Comparison of ENCODE assay signal across 1 cellular context in the genomic region with DNA sequence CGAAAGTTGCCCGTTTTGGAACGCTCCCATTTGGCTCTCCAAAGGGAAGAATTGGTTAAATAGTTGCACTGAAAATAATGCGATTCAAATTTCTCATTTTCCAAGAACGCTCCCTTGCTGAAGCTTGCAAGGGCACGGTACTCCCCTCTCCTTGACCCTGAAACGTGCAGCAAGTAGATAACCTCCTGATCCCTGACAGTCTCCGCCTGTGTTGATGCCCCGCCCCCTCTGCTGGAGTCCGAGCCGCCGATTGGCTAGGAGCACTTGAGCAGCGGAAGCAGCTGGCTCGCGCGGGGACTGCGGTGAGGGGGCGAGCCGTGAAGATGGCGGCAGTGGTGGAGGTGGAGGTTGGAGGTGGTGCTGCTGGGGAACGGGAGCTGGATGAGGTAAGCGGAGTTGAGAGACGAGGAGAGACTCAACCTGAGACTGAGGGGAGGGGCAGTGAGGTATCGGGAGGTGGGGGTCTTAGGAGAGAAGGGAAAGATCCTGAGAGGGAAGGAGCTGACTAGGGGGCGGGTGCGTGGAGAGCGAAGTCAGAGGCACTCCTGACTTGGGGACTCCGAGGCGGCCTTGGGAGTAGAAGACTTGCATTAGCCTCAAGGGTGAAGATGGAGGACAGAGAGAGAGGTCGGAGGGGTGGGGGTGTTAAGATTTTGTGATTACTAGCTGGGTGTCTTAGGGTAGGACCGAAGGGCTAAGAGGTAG.
A peak's percentile ranks its signal among the peaks of the same experiment; 100 is the strongest.
TF ChIP-seq lines count a peak whose summit lies in the region.

A gene (plus strand): TSS at position 308 of the 705 bp plus-strand sequence. CDS start 16 bp downstream, at position 324.

TF ChIP-seq in K562, 482 proteins besides CTCF, POLR2A, EP300 and RAD21 (continued from another document and continues in another):
- no peak for TF ChIP-seq ILK (tag; IDR thresholded peaks at IDR 0.05; ENCODE audit: borderline replicate concordance, low read depth)
- TF ChIP-seq, protein P1, sequence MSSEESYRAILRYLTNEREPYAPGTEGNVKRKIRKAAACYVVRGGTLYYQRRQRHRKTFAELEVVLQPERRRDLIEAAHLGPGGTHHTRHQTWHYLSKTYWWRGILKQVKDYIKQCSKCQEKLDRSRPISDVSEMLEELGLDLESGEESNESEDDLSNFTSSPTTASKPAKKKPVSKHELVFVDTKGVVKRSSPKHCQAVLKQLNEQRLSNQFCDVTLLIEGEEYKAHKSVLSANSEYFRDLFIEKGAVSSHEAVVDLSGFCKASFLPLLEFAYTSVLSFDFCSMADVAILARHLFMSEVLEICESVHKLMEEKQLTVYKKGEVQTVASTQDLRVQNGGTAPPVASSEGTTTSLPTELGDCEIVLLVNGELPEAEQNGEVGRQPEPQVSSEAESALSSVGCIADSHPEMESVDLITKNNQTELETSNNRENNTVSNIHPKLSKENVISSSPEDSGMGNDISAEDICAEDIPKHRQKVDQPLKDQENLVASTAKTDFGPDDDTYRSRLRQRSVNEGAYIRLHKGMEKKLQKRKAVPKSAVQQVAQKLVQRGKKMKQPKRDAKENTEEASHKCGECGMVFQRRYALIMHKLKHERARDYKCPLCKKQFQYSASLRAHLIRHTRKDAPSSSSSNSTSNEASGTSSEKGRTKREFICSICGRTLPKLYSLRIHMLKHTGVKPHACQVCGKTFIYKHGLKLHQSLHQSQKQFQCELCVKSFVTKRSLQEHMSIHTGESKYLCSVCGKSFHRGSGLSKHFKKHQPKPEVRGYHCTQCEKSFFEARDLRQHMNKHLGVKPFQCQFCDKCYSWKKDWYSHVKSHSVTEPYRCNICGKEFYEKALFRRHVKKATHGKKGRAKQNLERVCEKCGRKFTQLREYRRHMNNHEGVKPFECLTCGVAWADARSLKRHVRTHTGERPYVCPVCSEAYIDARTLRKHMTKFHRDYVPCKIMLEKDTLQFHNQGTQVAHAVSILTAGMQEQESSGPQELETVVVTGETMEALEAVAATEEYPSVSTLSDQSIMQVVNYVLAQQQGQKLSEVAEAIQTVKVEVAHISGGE (CRISPR knock-in tag; IDR thresholded peaks at IDR 0.05), result peak in 1 of 3 experiments; percentile 43; a peak in 1 of 6 replicates
- TF ChIP-seq, protein P2, sequence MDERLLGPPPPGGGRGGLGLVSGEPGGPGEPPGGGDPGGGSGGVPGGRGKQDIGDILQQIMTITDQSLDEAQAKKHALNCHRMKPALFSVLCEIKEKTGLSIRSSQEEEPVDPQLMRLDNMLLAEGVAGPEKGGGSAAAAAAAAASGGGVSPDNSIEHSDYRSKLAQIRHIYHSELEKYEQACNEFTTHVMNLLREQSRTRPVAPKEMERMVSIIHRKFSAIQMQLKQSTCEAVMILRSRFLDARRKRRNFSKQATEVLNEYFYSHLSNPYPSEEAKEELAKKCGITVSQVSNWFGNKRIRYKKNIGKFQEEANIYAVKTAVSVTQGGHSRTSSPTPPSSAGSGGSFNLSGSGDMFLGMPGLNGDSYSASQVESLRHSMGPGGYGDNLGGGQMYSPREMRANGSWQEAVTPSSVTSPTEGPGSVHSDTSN (CRISPR knock-in tag; IDR thresholded peaks at IDR 0.05; ENCODE audit: low read depth), result no peak
- TF ChIP-seq, protein P2 (tag; conservative IDR thresholded peaks at IDR 0.05; ENCODE audit: low read depth), result peak; percentile 16; the same call in 1 of the 2 replicates
- TF ChIP-seq ZC3H11A (IDR thresholded peaks at IDR 0.05; ENCODE audit: low read depth, low read length), result 0 out of 2 replicates have a peak, but pooled peaks have one; percentile 73
- peak; percentile 86; the same call in 1 of the 2 replicates for TF ChIP-seq EP400 (IDR thresholded peaks at IDR 0.05)
- no peak for TF ChIP-seq ZNF282 (CRISPR knock-in tag; IDR thresholded peaks at IDR 0.05)
- TF ChIP-seq, protein P3, sequence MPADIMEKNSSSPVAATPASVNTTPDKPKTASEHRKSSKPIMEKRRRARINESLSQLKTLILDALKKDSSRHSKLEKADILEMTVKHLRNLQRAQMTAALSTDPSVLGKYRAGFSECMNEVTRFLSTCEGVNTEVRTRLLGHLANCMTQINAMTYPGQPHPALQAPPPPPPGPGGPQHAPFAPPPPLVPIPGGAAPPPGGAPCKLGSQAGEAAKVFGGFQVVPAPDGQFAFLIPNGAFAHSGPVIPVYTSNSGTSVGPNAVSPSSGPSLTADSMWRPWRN (IDR thresholded peaks at IDR 0.05; ENCODE audit: low read depth), result no peak
- peak; percentile 91 for TF ChIP-seq BHLHE40 (IDR thresholded peaks at IDR 0.05; ENCODE audit: low read length)
- TF ChIP-seq HDAC3 (IDR thresholded peaks at IDR 0.05; ENCODE audit: borderline replicate concordance, partially characterized antibody), result peak; percentile 59
- TF ChIP-seq, protein P4, sequence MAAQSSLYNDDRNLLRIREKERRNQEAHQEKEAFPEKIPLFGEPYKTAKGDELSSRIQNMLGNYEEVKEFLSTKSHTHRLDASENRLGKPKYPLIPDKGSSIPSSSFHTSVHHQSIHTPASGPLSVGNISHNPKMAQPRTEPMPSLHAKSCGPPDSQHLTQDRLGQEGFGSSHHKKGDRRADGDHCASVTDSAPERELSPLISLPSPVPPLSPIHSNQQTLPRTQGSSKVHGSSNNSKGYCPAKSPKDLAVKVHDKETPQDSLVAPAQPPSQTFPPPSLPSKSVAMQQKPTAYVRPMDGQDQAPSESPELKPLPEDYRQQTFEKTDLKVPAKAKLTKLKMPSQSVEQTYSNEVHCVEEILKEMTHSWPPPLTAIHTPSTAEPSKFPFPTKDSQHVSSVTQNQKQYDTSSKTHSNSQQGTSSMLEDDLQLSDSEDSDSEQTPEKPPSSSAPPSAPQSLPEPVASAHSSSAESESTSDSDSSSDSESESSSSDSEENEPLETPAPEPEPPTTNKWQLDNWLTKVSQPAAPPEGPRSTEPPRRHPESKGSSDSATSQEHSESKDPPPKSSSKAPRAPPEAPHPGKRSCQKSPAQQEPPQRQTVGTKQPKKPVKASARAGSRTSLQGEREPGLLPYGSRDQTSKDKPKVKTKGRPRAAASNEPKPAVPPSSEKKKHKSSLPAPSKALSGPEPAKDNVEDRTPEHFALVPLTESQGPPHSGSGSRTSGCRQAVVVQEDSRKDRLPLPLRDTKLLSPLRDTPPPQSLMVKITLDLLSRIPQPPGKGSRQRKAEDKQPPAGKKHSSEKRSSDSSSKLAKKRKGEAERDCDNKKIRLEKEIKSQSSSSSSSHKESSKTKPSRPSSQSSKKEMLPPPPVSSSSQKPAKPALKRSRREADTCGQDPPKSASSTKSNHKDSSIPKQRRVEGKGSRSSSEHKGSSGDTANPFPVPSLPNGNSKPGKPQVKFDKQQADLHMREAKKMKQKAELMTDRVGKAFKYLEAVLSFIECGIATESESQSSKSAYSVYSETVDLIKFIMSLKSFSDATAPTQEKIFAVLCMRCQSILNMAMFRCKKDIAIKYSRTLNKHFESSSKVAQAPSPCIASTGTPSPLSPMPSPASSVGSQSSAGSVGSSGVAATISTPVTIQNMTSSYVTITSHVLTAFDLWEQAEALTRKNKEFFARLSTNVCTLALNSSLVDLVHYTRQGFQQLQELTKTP (IDR thresholded peaks at IDR 0.05; ENCODE audit: low read depth in 1 of 2, partially characterized antibody in 2 of 2), result peak in 1 of 2 experiments; percentile 25
- TF ChIP-seq SMARCE1 (IDR thresholded peaks at IDR 0.05), result 0 out of 2 replicates have a peak, but pooled peaks have one; percentile 10
- TF ChIP-seq, protein P5, sequence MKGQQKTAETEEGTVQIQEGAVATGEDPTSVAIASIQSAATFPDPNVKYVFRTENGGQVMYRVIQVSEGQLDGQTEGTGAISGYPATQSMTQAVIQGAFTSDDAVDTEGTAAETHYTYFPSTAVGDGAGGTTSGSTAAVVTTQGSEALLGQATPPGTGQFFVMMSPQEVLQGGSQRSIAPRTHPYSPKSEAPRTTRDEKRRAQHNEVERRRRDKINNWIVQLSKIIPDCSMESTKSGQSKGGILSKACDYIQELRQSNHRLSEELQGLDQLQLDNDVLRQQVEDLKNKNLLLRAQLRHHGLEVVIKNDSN (CRISPR knock-in tag; IDR thresholded peaks at IDR 0.05), result no peak; the same call in 1 of the 2 replicates
- TF ChIP-seq NBN (IDR thresholded peaks at IDR 0.05; ENCODE audit: low read depth), result no peak; the same call in 1 of the 2 replicates
- TF ChIP-seq, protein P6, sequence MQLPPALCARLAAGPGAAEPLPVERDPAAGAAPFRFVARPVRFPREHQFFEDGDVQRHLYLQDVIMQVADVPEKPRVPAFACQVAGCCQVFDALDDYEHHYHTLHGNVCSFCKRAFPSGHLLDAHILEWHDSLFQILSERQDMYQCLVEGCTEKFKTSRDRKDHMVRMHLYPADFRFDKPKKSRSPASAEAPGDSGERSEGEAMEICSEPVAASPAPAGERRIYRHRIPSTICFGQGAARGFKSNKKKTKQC (CRISPR knock-in tag; IDR thresholded peaks at IDR 0.05), result no peak
- TF ChIP-seq, protein P7, sequence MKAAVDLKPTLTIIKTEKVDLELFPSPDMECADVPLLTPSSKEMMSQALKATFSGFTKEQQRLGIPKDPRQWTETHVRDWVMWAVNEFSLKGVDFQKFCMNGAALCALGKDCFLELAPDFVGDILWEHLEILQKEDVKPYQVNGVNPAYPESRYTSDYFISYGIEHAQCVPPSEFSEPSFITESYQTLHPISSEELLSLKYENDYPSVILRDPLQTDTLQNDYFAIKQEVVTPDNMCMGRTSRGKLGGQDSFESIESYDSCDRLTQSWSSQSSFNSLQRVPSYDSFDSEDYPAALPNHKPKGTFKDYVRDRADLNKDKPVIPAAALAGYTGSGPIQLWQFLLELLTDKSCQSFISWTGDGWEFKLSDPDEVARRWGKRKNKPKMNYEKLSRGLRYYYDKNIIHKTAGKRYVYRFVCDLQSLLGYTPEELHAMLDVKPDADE (conservative IDR thresholded peaks at IDR 0.05; ENCODE audit: control insufficient read depth, low read depth, low read length), result peak; percentile 19; the same call in 1 of the 2 replicates
- TF ChIP-seq PHF20 (IDR thresholded peaks at IDR 0.05; ENCODE audit: partially characterized antibody), result peak; percentile 81
- TF ChIP-seq POLR3A (IDR thresholded peaks at IDR 0.05; ENCODE audit: borderline replicate concordance, extremely low read depth, insufficient read depth, insufficient read length), result no peak
- TF ChIP-seq, protein P8, sequence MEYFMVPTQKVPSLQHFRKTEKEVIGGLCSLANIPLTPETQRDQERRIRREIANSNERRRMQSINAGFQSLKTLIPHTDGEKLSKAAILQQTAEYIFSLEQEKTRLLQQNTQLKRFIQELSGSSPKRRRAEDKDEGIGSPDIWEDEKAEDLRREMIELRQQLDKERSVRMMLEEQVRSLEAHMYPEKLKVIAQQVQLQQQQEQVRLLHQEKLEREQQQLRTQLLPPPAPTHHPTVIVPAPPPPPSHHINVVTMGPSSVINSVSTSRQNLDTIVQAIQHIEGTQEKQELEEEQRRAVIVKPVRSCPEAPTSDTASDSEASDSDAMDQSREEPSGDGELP (CRISPR knock-in tag; IDR thresholded peaks at IDR 0.05; ENCODE audit: borderline replicate concordance), result peak; percentile 100
- TF ChIP-seq, protein P9, sequence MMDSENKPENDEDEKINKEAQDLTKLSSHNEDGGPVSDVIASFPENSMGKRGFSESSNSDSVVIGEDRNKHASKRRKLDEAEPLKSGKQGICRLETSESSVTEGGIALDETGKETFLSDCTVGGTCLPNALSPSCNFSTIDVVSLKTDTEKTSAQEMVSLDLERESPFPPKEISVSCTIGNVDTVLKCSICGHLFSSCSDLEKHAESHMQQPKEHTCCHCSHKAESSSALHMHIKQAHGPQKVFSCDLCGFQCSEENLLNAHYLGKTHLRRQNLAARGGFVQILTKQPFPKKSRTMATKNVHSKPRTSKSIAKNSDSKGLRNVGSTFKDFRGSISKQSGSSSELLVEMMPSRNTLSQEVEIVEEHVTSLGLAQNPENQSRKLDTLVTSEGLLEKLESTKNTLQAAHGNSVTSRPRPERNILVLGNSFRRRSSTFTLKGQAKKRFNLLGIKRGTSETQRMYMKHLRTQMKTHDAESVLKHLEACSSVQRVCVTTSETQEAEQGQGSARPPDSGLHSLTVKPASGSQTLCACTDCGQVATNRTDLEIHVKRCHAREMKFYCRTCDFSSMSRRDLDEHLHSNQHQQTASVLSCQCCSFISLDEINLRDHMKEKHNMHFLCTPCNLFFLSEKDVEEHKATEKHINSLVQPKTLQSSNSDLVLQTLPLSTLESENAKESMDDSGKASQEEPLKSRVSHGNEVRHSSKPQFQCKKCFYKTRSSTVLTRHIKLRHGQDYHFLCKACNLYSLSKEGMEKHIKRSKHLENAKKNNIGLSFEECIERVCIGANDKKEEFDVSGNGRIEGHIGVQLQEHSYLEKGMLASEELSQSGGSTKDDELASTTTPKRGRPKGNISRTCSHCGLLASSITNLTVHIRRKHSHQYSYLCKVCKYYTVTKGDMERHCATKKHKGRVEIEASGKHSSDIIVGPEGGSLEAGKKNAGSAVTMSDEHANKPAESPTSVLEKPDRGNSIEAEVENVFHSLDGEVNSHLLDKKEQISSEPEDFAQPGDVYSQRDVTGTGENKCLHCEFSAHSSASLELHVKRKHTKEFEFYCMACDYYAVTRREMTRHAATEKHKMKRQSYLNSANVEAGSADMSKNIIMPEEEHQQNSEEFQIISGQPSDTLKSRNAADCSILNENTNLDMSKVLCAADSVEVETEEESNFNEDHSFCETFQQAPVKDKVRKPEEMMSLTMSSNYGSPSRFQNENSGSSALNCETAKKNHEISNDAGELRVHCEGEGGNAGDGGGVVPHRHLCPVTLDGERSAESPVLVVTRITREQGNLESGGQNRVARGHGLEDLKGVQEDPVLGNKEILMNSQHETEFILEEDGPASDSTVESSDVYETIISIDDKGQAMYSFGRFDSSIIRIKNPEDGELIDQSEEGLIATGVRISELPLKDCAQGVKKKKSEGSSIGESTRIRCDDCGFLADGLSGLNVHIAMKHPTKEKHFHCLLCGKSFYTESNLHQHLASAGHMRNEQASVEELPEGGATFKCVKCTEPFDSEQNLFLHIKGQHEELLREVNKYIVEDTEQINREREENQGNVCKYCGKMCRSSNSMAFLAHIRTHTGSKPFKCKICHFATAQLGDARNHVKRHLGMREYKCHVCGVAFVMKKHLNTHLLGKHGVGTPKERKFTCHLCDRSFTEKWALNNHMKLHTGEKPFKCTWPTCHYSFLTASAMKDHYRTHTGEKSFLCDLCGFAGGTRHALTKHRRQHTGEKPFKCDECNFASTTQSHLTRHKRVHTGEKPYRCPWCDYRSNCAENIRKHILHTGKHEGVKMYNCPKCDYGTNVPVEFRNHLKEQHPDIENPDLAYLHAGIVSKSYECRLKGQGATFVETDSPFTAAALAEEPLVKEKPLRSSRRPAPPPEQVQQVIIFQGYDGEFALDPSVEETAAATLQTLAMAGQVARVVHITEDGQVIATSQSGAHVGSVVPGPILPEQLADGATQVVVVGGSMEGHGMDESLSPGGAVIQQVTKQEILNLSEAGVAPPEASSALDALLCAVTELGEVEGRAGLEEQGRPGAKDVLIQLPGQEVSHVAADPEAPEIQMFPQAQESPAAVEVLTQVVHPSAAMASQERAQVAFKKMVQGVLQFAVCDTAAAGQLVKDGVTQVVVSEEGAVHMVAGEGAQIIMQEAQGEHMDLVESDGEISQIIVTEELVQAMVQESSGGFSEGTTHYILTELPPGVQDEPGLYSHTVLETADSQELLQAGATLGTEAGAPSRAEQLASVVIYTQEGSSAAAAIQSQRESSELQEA (IDR thresholded peaks at IDR 0.05; ENCODE audit: low read depth), result no peak
- TF ChIP-seq TBP (optimal IDR thresholded peaks at IDR 0.05; ENCODE audit: low read depth, low read length), result peak; percentile 70
- peak; percentile 45 for TF ChIP-seq MEIS2 (IDR thresholded peaks at IDR 0.05; ENCODE audit: partially characterized antibody)
- TF ChIP-seq SETDB1 (IDR thresholded peaks at IDR 0.05; ENCODE audit: low read length), result no peak
- no peak for TF ChIP-seq NONO (IDR thresholded peaks at IDR 0.05; ENCODE audit: low read depth in 2 of 2, low read length in 1 of 2)
- TF ChIP-seq HNRNPUL1 (IDR thresholded peaks at IDR 0.05; ENCODE audit: low read length), result no peak
